Comparison of ENCODE assay signal across 24 cellular contexts in genomic region chr5:57492632-57493031, GRCh38. TPM values are rescaled to one million over a fixed set of nuclear protein-coding genes. Genes with fewer than 3 reads are reported as not detected.
"Had no signal": no experiment of that assay in that cellular context is flagged by ENCODE, and none has a peak within 500 bp of the region (broad histone marks: within the 10 kb centered on the region; RNA-seq: fewer than 3 reads in every experiment).

No MANE protein-coding gene starts in this region.

- FAIRE-seq: bronchial epithelial cell, urothelium cell line had no signal

- ATAC-seq: activated CD8-positive, alpha-beta T cell treated with anti-CD3 and anti-CD28 coated beads for 36 hours; foreskin keratinocyte; stimulated activated naive B cell treated with anti-CD40 and anti-IgM and Interleukin-4, amounts not matched to agents 10 μg/mL and 1 μg/mL and 100 μg/mL, for 72 hours had no signal

- DNase-seq: activated CD4-positive, alpha-beta T cell treated with anti-CD3 and anti-CD28 coated beads for 48 hours; activated CD4-positive, CD25-positive, alpha-beta regulatory T cell; activated CD8-positive, alpha-beta T cell treated with anti-CD3 and anti-CD28 coated beads for 36 hours; activated naive CD4-positive, alpha-beta T cell treated with Interleukin-2 at 50 U/mL for 16 hours; activated naive CD8-positive, alpha-beta T cell treated with anti-CD3 and anti-CD28 coated beads, Interleukin-2, amount 10 ng/mL, durations not matched to agents 7 days and 5 days; activated T-cell treated with anti-CD3 and anti-CD28 coated beads, Interleukin-2, amount 50 U/mL, for 24 hours; amygdala; foreskin keratinocyte; head of caudate nucleus; left ventricle myocardium inferior; mammary epithelial cell; midbrain; posterior cingulate gyrus; retina; stimulated activated naive B cell treated with anti-CD40 and anti-IgM and Interleukin-4, amounts not matched to agents 10 μg/mL and 1 μg/mL and 100 μg/mL, for 72 hours; T1000 had no signal

- H3K4me3 ChIP-seq: left ventricle myocardium inferior, tibial nerve had no signal

- H3K27ac ChIP-seq: epithelial cell of prostate, foreskin keratinocyte, left ventricle myocardium inferior, tibial nerve had no signal

- H3K27me3 ChIP-seq: foreskin keratinocyte, tibial nerve had no signal

- H3K36me3 ChIP-seq: left ventricle myocardium inferior, tibial nerve had no signal

- H3K9me3 ChIP-seq: left ventricle myocardium inferior, tibial nerve had no signal

RNA-seq across cellular contexts. Expression of gene ACTBL2, which starts 10.0 kb away (rescaled TPM):
- total RNA-seq: activated CD8-positive, alpha-beta T cell treated with anti-CD3 and anti-CD28 coated beads for 36 hours; activated naive CD8-positive, alpha-beta T cell treated with anti-CD3 and anti-CD28 coated beads, Interleukin-2, amount 10 ng/mL, durations not matched to agents 7 days and 5 days; activated T-helper 2 cell treated with anti-CD3 and anti-CD28 coated beads, Interferon-gamma antibody, Interleukin-2, Interleukin-4, amounts not matched to agents 10 μg/mL and 5 μg/mL and 100 μg/mL, durations not matched to agents 14 hours and 24 hours and 36 hours; cerebellum; fibroblast of lung; left ventricle myocardium inferior; T-helper 1 cell treated with Interleukin-12 subunit alpha and Interleukin-12 subunit beta and Interleukin-4 antibody, amounts not matched to agents 30 ng/mL and 1 ng/mL, for 36 hours; tibial nerve had no signal
- polyA plus RNA-seq: foreskin keratinocyte had no signal
